ENCODE assay signal across 8 cellular contexts in the genomic region with DNA sequence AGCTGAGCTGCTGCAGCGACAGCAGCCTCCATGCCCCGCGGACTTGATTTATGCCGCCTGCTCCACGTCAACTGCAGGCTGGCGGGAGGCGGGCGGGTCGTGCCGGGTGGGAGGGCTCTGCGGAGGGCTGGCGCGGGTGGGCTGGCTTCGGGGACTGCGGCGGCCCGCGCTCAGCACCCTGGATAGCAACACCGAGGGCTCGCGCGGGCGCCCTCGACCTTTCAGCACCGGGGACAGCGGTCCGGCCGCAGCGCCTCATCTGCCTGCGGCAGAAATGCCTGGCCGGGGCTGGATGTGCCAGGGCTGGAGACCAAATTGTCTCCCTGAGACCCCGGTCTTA. TPM values are rescaled to one million over a fixed set of nuclear protein-coding genes. Genes with fewer than 3 reads are reported as not detected.
DNase-seq lines count a peak whose midpoint lies in the region; ATAC-seq and TF ChIP-seq lines count a peak whose summit lies in the region.

No MANE protein-coding gene starts in this region.

- intact Hi-C loops in PC-3 (cut with micrococcal nuclease), result no loop called here
- intact Hi-C loops in natural killer cell (cut with micrococcal nuclease), result loop anchor here (2.0 kb wide), 1 partner anchor 131 kb away; no protein-coding TSS in a partner anchor

- no peak for TF ChIP-seq CTCF in HL-60 (IDR thresholded peaks at IDR 0.05; ENCODE audit: insufficient read depth, low read length)
- no peak for TF ChIP-seq CTCF in PC-3 (conservative IDR thresholded peaks at IDR 0.05; ENCODE audit: low read depth, low read length)
- no peak for TF ChIP-seq CTCF in fibroblast of lung (conservative IDR thresholded peaks at IDR 0.05 in 1 of 2, IDR thresholded peaks at IDR 0.05 in 1 of 2; ENCODE audit: low read depth in 1 of 2, low read length in 2 of 2)
- TF ChIP-seq CTCF in natural killer cell (IDR thresholded peaks at IDR 0.05), result no peak

- H3K27me3 ChIP-seq in HL-60 (ENCODE audit: insufficient read depth, poor library complexity, severe bottlenecking), result peaks cover 27% of the 10 kb centered on the region
- H3K27me3 ChIP-seq in PC-3 (ENCODE audit: low read length), result peaks cover 42% of the 10 kb centered on the region
- no peaks in the 10 kb centered on the region for H3K27me3 ChIP-seq in fibroblast of lung (ENCODE audit: control insufficient read depth, insufficient read depth, low read length)

- peaks cover 31% of the 10 kb centered on the region for H3K4me1 Mint-ChIP-seq in activated T-cell treated with anti-CD3 and anti-CD28 coated beads, Interleukin-2, amount 50 U/mL, for 72 hours (ENCODE audit: low read depth)
- H3K4me1 Mint-ChIP-seq in natural killer cell, result peaks cover 17 to 18% of the 10 kb centered on the region in 2 donors

- no peak overlapping the region for H3K27ac ChIP-seq in HL-60 (replicated peaks)
- no peak overlapping the region for H3K27ac ChIP-seq in PC-3 (ENCODE audit: low read length)
- no peak overlapping the region for H3K27ac ChIP-seq in fibroblast of lung (ENCODE audit: insufficient read depth, low read length)

- peaks cover 1 to 2% of the 10 kb centered on the region in 2 donors for H3K9me3 Mint-ChIP-seq in activated T-cell treated with anti-CD3 and anti-CD28 coated beads, Interleukin-2, amount 50 U/mL, for 72 hours
- H3K9me3 Mint-ChIP-seq in natural killer cell, result no peaks in the 10 kb centered on the region

- POLR2A ChIA-PET in PC-3 (lab: Charles Lee; ENCODE audit: unreplicated experiment), result no interaction called here

- H3F3A ChIP-seq in PC-3 (ENCODE audit: low read length, unreplicated experiment), result no peaks in the 10 kb centered on the region

- no peak overlapping the region for H3K4me3 ChIP-seq in HL-60 (replicated peaks; ENCODE audit: insufficient read depth, low read length)
- no peak overlapping the region for H3K4me3 ChIP-seq in PC-3 (ENCODE audit: low read length)
- peak overlapping the region; percentile 31 to 89 (median 66) for H3K4me3 ChIP-seq in fibroblast of lung (replicated peaks in 1 of 4; ENCODE audit: control extremely low read depth in 1 of 4, insufficient read depth in 1 of 4, low read depth in 3 of 4, low read length in 4 of 4)

- no peaks in the 10 kb centered on the region for H3K4me1 ChIP-seq in PC-3 (ENCODE audit: insufficient read depth, low read length)
- peaks cover 4% of the 10 kb centered on the region for H3K4me1 ChIP-seq in fibroblast of lung (ENCODE audit: control insufficient read depth, extremely low read depth, insufficient read depth, low read length)

- peaks cover 58% of the 10 kb centered on the region for H3K27me3 Mint-ChIP-seq in activated T-cell treated with anti-CD3 and anti-CD28 coated beads, Interleukin-2, amount 50 U/mL, for 72 hours (ENCODE audit: low read depth)
- peaks cover 36% of the 10 kb centered on the region in 2 donors for H3K27me3 Mint-ChIP-seq in natural killer cell (ENCODE audit: low read depth in 2 of 2)

- peak; percentile 68 to 74 for DNase-seq in NCI-H524 (lab: John Stamatoyannopoulos, UW)
- DNase-seq in NCI-H524 treated with DMSO at 0.1 percent for 48 hours (lab: John Stamatoyannopoulos, UW), result no peak
- DNase-seq in HL-60 (ENCODE audit: low read depth in 1 of 2, low spot score in 1 of 2), result peak; percentile 27 to 40
- peak; percentile 70 for DNase-seq in PC-3
- DNase-seq in activated T-cell treated with anti-CD3 and anti-CD28 coated beads, Interleukin-2, amount 50 U/mL, for 72 hours, result peak; percentile 75 to 76
- DNase-seq in fibroblast of lung (ENCODE audit: low read depth in 2 of 2), result peak; percentile 76 to 86
- peak; percentile 78 for DNase-seq in natural killer cell
- peak; percentile 21 for DNase-seq in stromal cell of bone marrow (ENCODE audit: low read depth)

- CTCF ChIA-PET in PC-3 (lab: Charles Lee), result no interaction called here

- H3K9me3 ChIP-seq in PC-3 (ENCODE audit: low read length), result no peaks in the 10 kb centered on the region
- no peaks in the 10 kb centered on the region for H3K9me3 ChIP-seq in fibroblast of lung (ENCODE audit: control insufficient read depth, insufficient read depth, low read depth, low read length)

- H3K79me2 ChIP-seq in PC-3 (ENCODE audit: low read length), result no peaks in the 10 kb centered on the region
- H3K79me2 ChIP-seq in fibroblast of lung (ENCODE audit: control insufficient read depth, insufficient read depth, low read length), result no peaks in the 10 kb centered on the region

- H2AFZ ChIP-seq in PC-3 (ENCODE audit: low read length), result no peak overlapping the region
- H2AFZ ChIP-seq in fibroblast of lung (ENCODE audit: low read length), result no peak overlapping the region

- no TSS peak for BruUV-seq in PC-3 (replicated peaks; lab: Mats Ljungman, UMichigan)

- ATAC-seq in PC-3 (peak; percentile 72), natural killer cell (peak; percentile 97 to 98 (median 98))
- peak; percentile 16 for ATAC-seq in activated T-cell treated with anti-CD3 and anti-CD28 coated beads, Interleukin-2, amount 50 U/mL, for 72 hours (replicated peaks in 1 of 2)

- H4K20me1 ChIP-seq in PC-3 (ENCODE audit: low read length), result no peaks in the 10 kb centered on the region
- H4K20me1 ChIP-seq in fibroblast of lung (ENCODE audit: control insufficient read depth, extremely low read depth, insufficient read depth, low read length), result peaks cover 2% of the 10 kb centered on the region

- H3K9ac ChIP-seq in PC-3 (ENCODE audit: low read length), result no peak overlapping the region
- H3K9ac ChIP-seq in fibroblast of lung (ENCODE audit: insufficient read depth, low read length), result no peak overlapping the region

- peak overlapping the region; percentile 67; the same call in 1 of the 2 replicates for H3K4me2 ChIP-seq in PC-3 (ENCODE audit: low read length)
- H3K4me2 ChIP-seq in fibroblast of lung (ENCODE audit: extremely low read depth, insufficient read depth, low read length), result peak overlapping the region; percentile 55

- H3K27ac Mint-ChIP-seq in activated T-cell treated with anti-CD3 and anti-CD28 coated beads, Interleukin-2, amount 50 U/mL, for 72 hours, result no peak overlapping the region
- H3K27ac Mint-ChIP-seq in natural killer cell, result no peak overlapping the region

- no peaks in the 10 kb centered on the region for H3K36me3 ChIP-seq in PC-3 (ENCODE audit: low read depth, low read length)
- H3K36me3 ChIP-seq in fibroblast of lung (ENCODE audit: control insufficient read depth, insufficient read depth, low read length), result no peaks in the 10 kb centered on the region

- H3K9me2 ChIP-seq in PC-3 (replicated peaks; ENCODE audit: low read length), result no peaks in the 10 kb centered on the region

- peak overlapping the region; percentile 80 to 84 for H3K4me3 Mint-ChIP-seq in activated T-cell treated with anti-CD3 and anti-CD28 coated beads, Interleukin-2, amount 50 U/mL, for 72 hours
- no peak overlapping the region for H3K4me3 Mint-ChIP-seq in natural killer cell

- H3K36me3 Mint-ChIP-seq in activated T-cell treated with anti-CD3 and anti-CD28 coated beads, Interleukin-2, amount 50 U/mL, for 72 hours (ENCODE audit: insufficient read depth in 2 of 2), result peaks cover 5 to 6% of the 10 kb centered on the region in 2 donors
- no peaks in the 10 kb centered on the region for H3K36me3 Mint-ChIP-seq in natural killer cell

RNA-seq across cellular contexts. Expression of gene SNAP25, which starts 0.8 kb away (rescaled TPM):
- total RNA-seq in PC-3 (2014; rRNA removed) (not detected in 2 replicates), fibroblast of lung (1.5 and 4.5 TPM in 2 replicates), natural killer cell (not detected)
- total RNA-seq in activated T-cell treated with anti-CD3 and anti-CD28 coated beads, Interleukin-2, amount 50 U/mL, for 72 hours, result 1 to 10 TPM; 5.6 to 6.9 TPM
- polyA plus RNA-seq in fibroblast of lung, result 7.2 and 8.2 TPM in 2 replicates
- 3.3 and 3.9 TPM in 2 replicates for polyA plus RNA-seq in fibroblast of lung (2012)
- 0.19 and 3.6 TPM in 2 replicates for polyA minus RNA-seq in fibroblast of lung (ENCODE audit: low replicate concordance)

Comparison
In these comparisons a context has a peak if more than half of its experiments do, and no peak if none do; other contexts are left out.
1. H3K4me3 ChIP-seq: peak in fibroblast of lung (4 of 4); none in HL-60 (single experiment) and PC-3 (single experiment).
2. ATAC-seq: peak in every context shown above with its lines; median percentile 98 in natural killer cell; 72 in PC-3; 16 in activated T-cell treated with anti-CD3 and anti-CD28 coated beads, Interleukin-2, amount 50 U/mL, for 72 hours.